16 cellular contexts compared by ENCODE assay signal in the genomic region with DNA sequence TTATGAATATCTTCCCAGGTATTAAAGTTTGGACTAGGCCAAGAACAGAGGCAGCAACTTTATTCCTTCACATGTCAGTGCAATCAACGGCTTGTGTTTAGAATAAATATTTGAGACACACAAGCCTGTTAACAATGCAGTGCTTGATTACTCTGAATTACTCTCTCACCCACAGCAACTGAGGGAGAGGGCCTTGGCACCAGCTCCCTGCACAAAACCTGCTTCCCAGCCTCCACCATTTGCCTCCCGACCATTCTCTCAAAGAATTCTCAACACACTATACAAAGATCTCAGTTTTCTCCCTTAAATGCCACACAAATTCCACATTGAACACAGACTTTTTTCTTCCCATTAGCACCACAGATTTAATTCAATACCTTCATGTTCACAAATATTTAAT.
DNase-seq lines count a peak whose midpoint lies in the region; ATAC-seq and TF ChIP-seq lines count a peak whose summit lies in the region.
"Had no signal": no experiment of that assay in that cellular context is flagged by ENCODE, and none has a peak within 500 bp of the region (broad histone marks: within the 10 kb centered on the region; RNA-seq: fewer than 3 reads in every experiment).

No MANE protein-coding gene starts in this region.

- H3K36me3 Mint-ChIP-seq in brain (peaks cover 9% of the 10 kb centered on the region), progenitor cell of endocrine pancreas (ENCODE audit: insufficient read depth) (peaks cover 15% of the 10 kb centered on the region)
- no peaks in the 10 kb centered on the region for H3K36me3 Mint-ChIP-seq in activated CD4-positive, alpha-beta T cell treated with anti-CD3 and anti-CD28 coated beads, Interleukin-2, amount 10 ng/mL, durations not matched to agents 24 days and 14 days (ENCODE audit: low read depth)
- no peaks in the 10 kb centered on the region for H3K36me3 Mint-ChIP-seq in activated T-cell treated with anti-CD3 and anti-CD28 coated beads, Interleukin-2, amount 50 U/mL, for 4 hours (ENCODE audit: insufficient read depth)

- H3K27me3 ChIP-seq in HUES64 (ENCODE audit: insufficient read depth, low read length), result no peaks in the 10 kb centered on the region
- no peaks in the 10 kb centered on the region for H3K27me3 ChIP-seq in iPS-20b (ENCODE audit: insufficient read depth, low read length)
- no peaks in the 10 kb centered on the region for H3K27me3 ChIP-seq in ovary
- H3K27me3 ChIP-seq: BE2C, SJSA1 had no signal

- TF ChIP-seq EP300 in ovary (IDR thresholded peaks at IDR 0.05), result no peak

- H3K27ac ChIP-seq in HUES64 (ENCODE audit: low read depth, low read length), result no peak overlapping the region
- no peak overlapping the region for H3K27ac ChIP-seq in iPS-20b (ENCODE audit: low read length)
- no peak overlapping the region for H3K27ac ChIP-seq in ovary
- H3K27ac ChIP-seq: SJSA1 had no signal

- peak overlapping the region; percentile 57 for H3K4me3 ChIP-seq in HUES64 (ENCODE audit: low read length)
- H3K4me3 ChIP-seq in iPS-20b (ENCODE audit: low read length), result peak overlapping the region; percentile 59
- no peak overlapping the region for H3K4me3 ChIP-seq in ovary
- H3K4me3 ChIP-seq: SJSA1 had no signal

- H3K9me3 Mint-ChIP-seq in brain, result peaks cover 4 to 15% (median 9%) of the 10 kb centered on the region in 5 experiments
- H3K9me3 Mint-ChIP-seq in progenitor cell of endocrine pancreas (ENCODE audit: low read depth), result no peaks in the 10 kb centered on the region
- H3K9me3 Mint-ChIP-seq in activated CD4-positive, alpha-beta T cell treated with anti-CD3 and anti-CD28 coated beads, Interleukin-2, amount 10 ng/mL, durations not matched to agents 24 days and 14 days, result no peaks in the 10 kb centered on the region
- H3K9me3 Mint-ChIP-seq in activated T-cell treated with anti-CD3 and anti-CD28 coated beads, Interleukin-2, amount 50 U/mL, for 4 hours, result no peaks in the 10 kb centered on the region
- H3K9me3 Mint-ChIP-seq: activated CD4-positive, alpha-beta memory T cell treated with anti-CD3 and anti-CD28 coated beads, Interleukin-2, amount 10 ng/mL, durations not matched to agents 7 days and 5 days had no signal

- H3K4me1 ChIP-seq in HUES64 (ENCODE audit: insufficient read depth, low read length) (peaks cover 36% of the 10 kb centered on the region), iPS-20b (ENCODE audit: insufficient read depth, low read length) (peaks cover 26% of the 10 kb centered on the region), ovary (ENCODE audit: insufficient read depth) (no peaks in the 10 kb centered on the region)
- H3K4me1 ChIP-seq: SJSA1 had no signal

- H3K9ac ChIP-seq in HUES64 (ENCODE audit: low read depth, low read length), result peak overlapping the region; percentile 74; the same call in 1 of the 2 replicates
- H3K9ac ChIP-seq in iPS-20b (ENCODE audit: low read depth, low read length), result no peak overlapping the region; the same call in 1 of the 2 replicates

- intact Hi-C loops in ovary (cut with DNase I), result no loop called here
- intact Hi-C loops in activated CD4-positive, alpha-beta T cell treated with anti-CD3 and anti-CD28 coated beads, Interleukin-2, amount 10 ng/mL, durations not matched to agents 24 days and 14 days (cut with micrococcal nuclease), result no loop called here
- intact Hi-C loops in posterior vena cava (cut with DNase I), result no loop called here

- WGBS in HUES64, result 78% methylated on average over 2 of the region's 2 CpGs
- 64 to 71% (median 65%) methylated on average over 2 of the region's 2 CpGs for WGBS in ovary, 3 donors

- H3K27me3 Mint-ChIP-seq in brain, result peaks cover 3% of the 10 kb centered on the region
- H3K27me3 Mint-ChIP-seq in progenitor cell of endocrine pancreas, result no peaks in the 10 kb centered on the region
- H3K27me3 Mint-ChIP-seq in activated CD4-positive, alpha-beta T cell treated with anti-CD3 and anti-CD28 coated beads, Interleukin-2, amount 10 ng/mL, durations not matched to agents 24 days and 14 days, result peaks cover 5% of the 10 kb centered on the region
- peaks cover 5% of the 10 kb centered on the region for H3K27me3 Mint-ChIP-seq in activated T-cell treated with anti-CD3 and anti-CD28 coated beads, Interleukin-2, amount 50 U/mL, for 4 hours (ENCODE audit: low read depth)

- TF ChIP-seq CTCF in brain (conservative IDR thresholded peaks at IDR 0.05), result no peak
- no peak for TF ChIP-seq CTCF in progenitor cell of endocrine pancreas (IDR thresholded peaks at IDR 0.05; ENCODE audit: unreplicated experiment)
- TF ChIP-seq CTCF in ovary (IDR thresholded peaks at IDR 0.05), result no peak

- peak overlapping the region; percentile 8 to 82 (median 54) for H3K27ac Mint-ChIP-seq in brain
- H3K27ac Mint-ChIP-seq in progenitor cell of endocrine pancreas, result peak overlapping the region; percentile 84
- no peak overlapping the region for H3K27ac Mint-ChIP-seq in activated CD4-positive, alpha-beta T cell treated with anti-CD3 and anti-CD28 coated beads, Interleukin-2, amount 10 ng/mL, durations not matched to agents 24 days and 14 days
- H3K27ac Mint-ChIP-seq: activated CD4-positive, alpha-beta memory T cell treated with anti-CD3 and anti-CD28 coated beads, Interleukin-2, amount 10 ng/mL, durations not matched to agents 7 days and 5 days had no signal

- peak overlapping the region; percentile 43 to 81 (median 64) for H3K4me3 Mint-ChIP-seq in brain
- H3K4me3 Mint-ChIP-seq in progenitor cell of endocrine pancreas (ENCODE audit: low read depth), result peak overlapping the region; percentile 75
- H3K4me3 Mint-ChIP-seq in activated CD4-positive, alpha-beta T cell treated with anti-CD3 and anti-CD28 coated beads, Interleukin-2, amount 10 ng/mL, durations not matched to agents 24 days and 14 days, result no peak overlapping the region
- no peak overlapping the region for H3K4me3 Mint-ChIP-seq in activated T-cell treated with anti-CD3 and anti-CD28 coated beads, Interleukin-2, amount 50 U/mL, for 4 hours
- H3K4me3 Mint-ChIP-seq: activated CD4-positive, alpha-beta memory T cell treated with anti-CD3 and anti-CD28 coated beads, Interleukin-2, amount 10 ng/mL, durations not matched to agents 7 days and 5 days had no signal

- peaks cover 19% of the 10 kb centered on the region for H3K4me1 Mint-ChIP-seq in brain
- H3K4me1 Mint-ChIP-seq in progenitor cell of endocrine pancreas (ENCODE audit: low read depth), result peaks cover 44% of the 10 kb centered on the region
- no peaks in the 10 kb centered on the region for H3K4me1 Mint-ChIP-seq in activated CD4-positive, alpha-beta T cell treated with anti-CD3 and anti-CD28 coated beads, Interleukin-2, amount 10 ng/mL, durations not matched to agents 24 days and 14 days
- H3K4me1 Mint-ChIP-seq in activated T-cell treated with anti-CD3 and anti-CD28 coated beads, Interleukin-2, amount 50 U/mL, for 4 hours (ENCODE audit: low read depth), result no peaks in the 10 kb centered on the region
- H3K4me1 Mint-ChIP-seq: activated CD4-positive, alpha-beta memory T cell treated with anti-CD3 and anti-CD28 coated beads, Interleukin-2, amount 10 ng/mL, durations not matched to agents 7 days and 5 days had no signal

- H3K9me3 ChIP-seq in HUES64 (ENCODE audit: insufficient read depth, low read depth, low read length) (no peaks in the 10 kb centered on the region; the same call in 1 of the 2 replicates), iPS-20b (ENCODE audit: insufficient read depth, low read depth, low read length) (no peaks in the 10 kb centered on the region), ovary (no peaks in the 10 kb centered on the region)
- H3K9me3 ChIP-seq: BE2C, SJSA1 had no signal

- no peak for TF ChIP-seq POLR2A in ovary (IDR thresholded peaks at IDR 0.05)

- ATAC-seq in activated T-cell treated with anti-CD3 and anti-CD28 coated beads, Interleukin-2, amount 50 U/mL, for 4 hours, result no peak

- DNase-seq in progenitor cell of endocrine pancreas (ENCODE audit: low spot score, unreplicated experiment) (no peak), ovary (no peak), posterior vena cava (ENCODE audit: low spot score) (no peak)
- no peak for DNase-seq in activated CD4-positive, alpha-beta T cell treated with anti-CD3 and anti-CD28 coated beads, Interleukin-2, amount 10 ng/mL, durations not matched to agents 24 days and 14 days
- no peak for DNase-seq in activated T-cell treated with anti-CD3 and anti-CD28 coated beads, Interleukin-2, amount 50 U/mL, for 4 hours
- DNase-seq: activated CD4-positive, alpha-beta memory T cell treated with anti-CD3 and anti-CD28 coated beads, Interleukin-2, amount 10 ng/mL, durations not matched to agents 7 days and 5 days; activated gamma-delta T cell; BE2C; DND-41; HCEC 1CT; NCI-H2029 treated with DMSO at 0.1 percent for 48 hours; T1000 had no signal

- H3K36me3 ChIP-seq in HUES64 (ENCODE audit: insufficient read depth, low read length) (peaks cover 2% of the 10 kb centered on the region; the same call in 1 of the 2 replicates), iPS-20b (ENCODE audit: insufficient read depth, low read depth, low read length) (no peaks in the 10 kb centered on the region), ovary (no peaks in the 10 kb centered on the region)
- H3K36me3 ChIP-seq: BE2C, SJSA1 had no signal

Comparison
In these comparisons a context has a peak if more than half of its experiments do, and no peak if none do; other contexts are left out.
1. H3K4me3 Mint-ChIP-seq: peak in brain (5 of 5) and progenitor cell of endocrine pancreas (single experiment); none in activated CD4-positive, alpha-beta T cell treated with anti-CD3 and anti-CD28 coated beads, Interleukin-2, amount 10 ng/mL, durations not matched to agents 24 days and 14 days (single experiment) and activated T-cell treated with anti-CD3 and anti-CD28 coated beads, Interleukin-2, amount 50 U/mL, for 4 hours (single experiment).